Comparison of ENCODE assay signal across 14 cellular contexts in the genomic region with DNA sequence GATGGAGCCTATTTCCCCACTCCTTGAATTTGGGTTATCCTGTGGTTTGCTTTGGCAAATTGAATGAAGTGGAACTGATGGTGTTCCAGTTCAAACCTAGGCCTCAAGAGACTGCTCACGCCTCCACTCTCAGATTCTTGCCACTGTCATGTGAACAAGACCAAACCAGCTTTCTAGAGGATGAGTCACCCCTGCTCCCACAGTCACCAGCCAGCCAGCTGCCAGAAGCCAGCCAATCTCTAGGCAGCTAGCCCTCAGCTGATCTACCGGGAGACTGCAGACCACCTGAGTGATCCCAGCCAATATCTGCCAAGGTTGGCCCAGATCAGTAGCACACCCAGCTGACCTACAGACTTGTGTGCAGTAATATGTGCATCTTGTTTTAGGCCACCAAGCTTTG.
DNase-seq lines count a peak whose midpoint lies in the region; ATAC-seq, FAIRE-seq and TF ChIP-seq lines count a peak whose summit lies in the region.
"Had no signal": no experiment of that assay in that cellular context is flagged by ENCODE, and none has a peak within 500 bp of the region (broad histone marks: within the 10 kb centered on the region; RNA-seq: fewer than 3 reads in every experiment).

No MANE protein-coding gene starts in this region.

- POLR2A ChIA-PET in GM12878 (lab: Charles Lee), result no interaction called here

- H4K91ac ChIP-seq in neuronal stem cell (ENCODE audit: low read depth, low read length, poor library complexity), result no peak overlapping the region

- H4K8ac ChIP-seq in neuronal stem cell (ENCODE audit: low read depth, low read length), result no peak overlapping the region

- no peak overlapping the region for H2BK12ac ChIP-seq in neuronal stem cell (ENCODE audit: low read length)

- H3K27me3 ChIP-seq in GM12878 (replicated peaks in 1 of 2; ENCODE audit: control insufficient read depth in 2 of 2, insufficient read depth in 2 of 2, low read length in 1 of 2), result peaks cover 0 to 2% of the 10 kb centered on the region in 2 experiments; a peak in 3 of 4 replicates
- no peaks in the 10 kb centered on the region for H3K27me3 ChIP-seq in neuronal stem cell (ENCODE audit: control insufficient read depth in 3 of 3, insufficient read depth in 3 of 3, low read depth in 1 of 3, low read length in 3 of 3)
- H3K27me3 ChIP-seq: gastrocnemius medialis, vagina had no signal

- H2AK5ac ChIP-seq in neuronal stem cell (ENCODE audit: low read depth, low read length), result no peak overlapping the region

- SMC1A ChIA-PET in GM12878 (lab: Charles Lee; ENCODE audit: uncharacterized antibody, unreplicated experiment), result interaction anchor here (1.5 kb wide), 1 partner anchor 13 kb away, joined by 4 read pairs; no protein-coding TSS in a partner anchor

- no peak overlapping the region for H2BK5ac ChIP-seq in neuronal stem cell (ENCODE audit: low read length)

- H3K36me3 ChIP-seq in GM12878 (ENCODE audit: control insufficient read depth in 2 of 2, insufficient read depth in 2 of 2, low read length in 1 of 2) (no peaks in the 10 kb centered on the region), neuronal stem cell (replicated peaks in 1 of 2; ENCODE audit: control insufficient read depth in 2 of 2, insufficient read depth in 2 of 2, low read length in 2 of 2) (no peaks in the 10 kb centered on the region)
- H3K36me3 ChIP-seq: gastrocnemius medialis, vagina had no signal

- in situ Hi-C loops in GM12878 (cut with MboI), result no loop called here

- DNase-seq in HPDE6-E6E7 (ENCODE audit: extremely low spot score) (peak; percentile 50), GM12878 (ENCODE audit: low read depth, low spot score) (no peak), neuronal stem cell (ENCODE audit: low spot score) (no peak), NCI-H2196 treated with DMSO at 0.1 percent for 48 hours (lab: John Stamatoyannopoulos, UW; ENCODE audit: unreplicated experiment) (no peak), NCI-H128 (lab: John Stamatoyannopoulos, UW; ENCODE audit: unreplicated experiment) (no peak), coronary artery (ENCODE audit: low spot score) (no peak)
- DNase-seq: central memory CD4-positive, alpha-beta T cell; DND-41; NCI-H2227 treated with DMSO at 0.1 percent for 48 hours; T-helper 2 cell had no signal

- no peak for FAIRE-seq in GM12878 (lab: Jason Lieb, UNC)

- H2BK15ac ChIP-seq in neuronal stem cell (ENCODE audit: low read length), result no peak overlapping the region

- no peak overlapping the region for H2BK120ac ChIP-seq in neuronal stem cell (ENCODE audit: low read depth, low read length)

- H3K79me1 ChIP-seq in neuronal stem cell (ENCODE audit: low read depth, low read length), result no peaks in the 10 kb centered on the region

- H3K14ac ChIP-seq in neuronal stem cell (ENCODE audit: low read length), result no peak overlapping the region

- no peak for TF ChIP-seq CTCF in GM12878 (IDR thresholded peaks at IDR 0.05 in 2 of 3, conservative IDR thresholded peaks at IDR 0.05 in 1 of 3; ENCODE audit: control insufficient read depth in 2 of 3, extremely low read depth in 1 of 3, insufficient read depth in 1 of 3, low read depth in 3 of 3, low read length in 3 of 3)
- no peak for TF ChIP-seq CTCF in coronary artery (IDR thresholded peaks at IDR 0.05)

- no peak for TF ChIP-seq RAD21 in GM12878 (IDR thresholded peaks at IDR 0.05; ENCODE audit: insufficient read depth, low read depth, low read length)

- H3K4me2 ChIP-seq in GM12878 (ENCODE audit: control insufficient read depth, insufficient read depth) (no peak overlapping the region), neuronal stem cell (ENCODE audit: insufficient read depth, low read length, poor library complexity, severe bottlenecking) (no peak overlapping the region)

- CTCF ChIA-PET in GM12878 (lab: Yijun Ruan, JAX), result no interaction called here

- H3K9me3 ChIP-seq in GM12878 (replicated peaks; ENCODE audit: control insufficient read depth, insufficient read depth, low read length) (no peaks in the 10 kb centered on the region), neuronal stem cell (replicated peaks in 1 of 2; ENCODE audit: control insufficient read depth in 2 of 2, insufficient read depth in 1 of 2, low read depth in 1 of 2, low read length in 2 of 2) (peaks cover 0 to 7% of the 10 kb centered on the region in 2 donors)
- H3K9me3 ChIP-seq: gastrocnemius medialis, vagina had no signal

- H2AFZ ChIP-seq in GM12878 (ENCODE audit: control insufficient read depth, low read depth, low read length), result no peak overlapping the region
- peak overlapping the region; percentile 32 for H2AFZ ChIP-seq in neuronal stem cell (ENCODE audit: low read length)

- no peaks in the 10 kb centered on the region for H4K20me1 ChIP-seq in GM12878 (ENCODE audit: control insufficient read depth, insufficient read depth)

- no peak overlapping the region for H3K23ac ChIP-seq in neuronal stem cell (ENCODE audit: low read depth, low read length, poor library complexity)

- H3K79me2 ChIP-seq in GM12878 (ENCODE audit: control insufficient read depth, insufficient read depth, low read length), result no peaks in the 10 kb centered on the region

- ATAC-seq in GM18502 (IDR thresholded peaks at IDR 0.05; ENCODE audit: poor library complexity, unreplicated experiment), result peak; percentile 73
- ATAC-seq in GM12878, result peak; percentile 47
- ATAC-seq in GM18505 (IDR thresholded peaks at IDR 0.05; ENCODE audit: unreplicated experiment), result no peak

- intact Hi-C loops in GM12878 (cut with micrococcal nuclease; ENCODE audit: unreplicated experiment), result no loop called here

- H3K4ac ChIP-seq in neuronal stem cell (ENCODE audit: low read length), result no peak overlapping the region

- RAD21 ChIA-PET in GM12878 (lab: Charles Lee; ENCODE audit: unreplicated experiment), result no interaction called here

- BruUV-seq in GM12878 (replicated peaks; lab: Mats Ljungman, UMichigan), result no TSS peak

- H3K27ac ChIP-seq in GM12878 (ENCODE audit: control insufficient read depth, insufficient read depth) (no peak overlapping the region), neuronal stem cell (replicated peaks; ENCODE audit: low read length) (no peak overlapping the region), coronary artery (no peak overlapping the region)
- H3K27ac ChIP-seq: gastrocnemius medialis, vagina had no signal

- 48% methylated on average over 2 of the region's 2 CpGs for WGBS in GM12878 (ENCODE audit: insufficient coverage, insufficient replicate concordance, low lambda C conversion rate, missing lambda C conversion rate)
- WGBS in neuronal stem cell (ENCODE audit: extremely low coverage in 2 of 2, insufficient read length in 2 of 2, insufficient replicate concordance in 1 of 2), 2 donors, result no CpG with 5 or more reads among the region's 2 CpGs

- no peak overlapping the region for H3K18ac ChIP-seq in neuronal stem cell (ENCODE audit: low read length)

- H3K4me1 ChIP-seq in GM12878 (ENCODE audit: control insufficient read depth, insufficient read depth, low read length), result no peaks in the 10 kb centered on the region
- peaks cover 8 to 13% of the 10 kb centered on the region in 2 donors for H3K4me1 ChIP-seq in neuronal stem cell (ENCODE audit: control insufficient read depth in 2 of 2, insufficient read depth in 1 of 2, low read depth in 1 of 2, low read length in 2 of 2)
- H3K4me1 ChIP-seq: gastrocnemius medialis, vagina had no signal

- TF ChIP-seq POLR2A in GM12878 (IDR thresholded peaks at IDR 0.05; ENCODE audit: low read depth, low read length) (no peak), GM18505 (IDR thresholded peaks at IDR 0.05; ENCODE audit: borderline replicate concordance, extremely low read depth, insufficient read depth, insufficient read length) (no peak)

- no peak overlapping the region for H3K9ac ChIP-seq in GM12878 (ENCODE audit: control insufficient read depth, insufficient read depth, low read length)
- no peak overlapping the region for H3K9ac ChIP-seq in neuronal stem cell (ENCODE audit: low read depth, low read length, poor library complexity)

- no peak overlapping the region for H3K4me3 ChIP-seq in GM12878
- no peak overlapping the region for H3K4me3 ChIP-seq in neuronal stem cell (ENCODE audit: low read length in 2 of 2)
- no peak overlapping the region for H3K4me3 ChIP-seq in coronary artery
- H3K4me3 ChIP-seq: gastrocnemius medialis, vagina had no signal

- no peak for TF ChIP-seq EP300 in GM12878 (IDR thresholded peaks at IDR 0.05; ENCODE audit: borderline replicate concordance in 1 of 2, control insufficient read depth in 1 of 2, low read depth in 2 of 2, low read length in 2 of 2)

TF ChIP-seq in GM12878, 131 proteins besides CTCF, POLR2A, EP300 and RAD21:
- peak; percentile 60; the same call in 1 of the 2 replicates for TF ChIP-seq RAD51 (IDR thresholded peaks at IDR 0.05)
- TF ChIP-seq SMAD5 (IDR thresholded peaks at IDR 0.05; ENCODE audit: low read depth), result no peak
